ENCODE assay signal across 1 cellular context in the genomic region with DNA sequence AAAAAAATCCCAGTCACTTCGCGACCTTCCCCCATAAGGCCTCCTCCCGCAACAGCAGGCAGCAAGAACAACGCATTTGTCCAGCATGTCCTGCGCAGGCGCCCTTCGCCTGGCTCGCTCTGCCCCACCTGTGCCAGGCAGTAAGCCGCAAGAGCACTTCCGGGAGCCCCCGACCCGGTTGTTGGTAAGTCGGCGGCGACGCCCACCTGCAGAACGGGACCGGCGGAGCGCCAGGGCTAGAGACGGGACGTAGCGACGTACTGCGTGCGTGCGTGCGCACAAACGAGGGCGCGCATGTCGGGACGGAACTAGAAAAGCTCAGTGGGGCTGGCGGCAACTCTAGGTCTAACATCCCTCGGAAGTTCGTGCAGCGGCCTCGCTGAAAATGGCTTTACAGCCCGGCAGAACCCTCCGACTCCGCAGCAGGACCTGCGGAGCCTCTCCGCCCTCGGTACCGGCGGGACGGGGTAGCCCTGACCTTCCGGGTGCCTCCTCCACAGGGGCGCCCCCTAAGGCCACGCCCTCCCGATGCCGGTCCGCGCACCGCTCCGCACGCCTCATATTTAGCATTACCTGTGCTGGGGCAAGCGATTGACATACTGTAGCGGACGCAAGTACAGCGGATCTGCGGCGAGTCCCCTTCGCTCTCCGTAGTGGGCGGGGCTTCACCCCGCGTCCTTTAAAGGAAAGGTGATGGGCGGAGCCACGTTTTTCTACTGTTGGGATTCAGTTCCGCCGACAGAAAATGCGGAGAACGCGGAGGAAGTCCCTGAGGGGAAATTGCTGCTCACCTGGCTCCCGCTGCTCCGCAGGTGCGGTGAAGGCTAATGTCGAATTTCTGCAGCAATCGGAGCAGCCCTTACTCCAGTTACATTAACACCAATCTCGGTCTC.
TF ChIP-seq lines count a peak whose summit lies in the region.

A gene with protein sequence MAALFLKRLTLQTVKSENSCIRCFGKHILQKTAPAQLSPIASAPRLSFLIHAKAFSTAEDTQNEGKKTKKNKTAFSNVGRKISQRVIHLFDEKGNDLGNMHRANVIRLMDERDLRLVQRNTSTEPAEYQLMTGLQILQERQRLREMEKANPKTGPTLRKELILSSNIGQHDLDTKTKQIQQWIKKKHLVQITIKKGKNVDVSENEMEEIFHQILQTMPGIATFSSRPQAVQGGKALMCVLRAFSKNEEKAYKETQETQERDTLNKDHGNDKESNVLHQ (minus strand): TSS at position 629 of the 893 bp plus-strand sequence. CDS start 10,116 bp downstream, outside the sequence.

TF ChIP-seq in K562, 482 proteins besides CTCF, POLR2A, EP300 and RAD21 (continued from another document and continues in another):
- TF ChIP-seq ZNF134 (CRISPR knock-in tag; conservative IDR thresholded peaks at IDR 0.05) (no peak), ELF2 (CRISPR knock-in tag; IDR thresholded peaks at IDR 0.05) (0 out of 2 replicates have a peak, but pooled peaks have one; percentile 19), MYC (IDR thresholded peaks at IDR 0.05; ENCODE audit: low read depth, low read length) (peak; percentile 82), MYC (CRISPR knock-in tag; IDR thresholded peaks at IDR 0.05; ENCODE audit: borderline replicate concordance, low read depth) (peak; percentile 38; the same call in 1 of the 2 replicates), AFF1 (IDR thresholded peaks at IDR 0.05; ENCODE audit: low read depth in 1 of 2, partially characterized antibody in 2 of 2) (peak in 1 of 2 experiments; percentile 16), TBL1XR1 (IDR thresholded peaks at IDR 0.05; ENCODE audit: low read length in 2 of 2) (no peak), EGR1 (conservative IDR thresholded peaks at IDR 0.05) (peak; percentile 90), ELF1 (tag; IDR thresholded peaks at IDR 0.05) (peak; percentile 72), PTTG1 (tag; IDR thresholded peaks at IDR 0.05; ENCODE audit: low read depth) (no peak), ARID4B (CRISPR knock-in tag; IDR thresholded peaks at IDR 0.05) (peak; percentile 71; the same call in 1 of the 2 replicates), SMARCA5 (IDR thresholded peaks at IDR 0.05) (no peak), BCL6 (CRISPR knock-in tag; IDR thresholded peaks at IDR 0.05) (no peak), HINFP (tag; conservative IDR thresholded peaks at IDR 0.05; ENCODE audit: low read depth) (peak; percentile 78), POLR2B (IDR thresholded peaks at IDR 0.05; ENCODE audit: low read depth, partially characterized antibody) (peak; percentile 71), CREB1 (IDR thresholded peaks at IDR 0.05) (no peak; the same call in 1 of the 2 replicates), CREB1 (CRISPR knock-in tag; IDR thresholded peaks at IDR 0.05) (0 out of 2 replicates have a peak, but pooled peaks have one; percentile 31), PRMT5 (CRISPR knock-in tag; IDR thresholded peaks at IDR 0.05) (no peak), SAP30 (IDR thresholded peaks at IDR 0.05; ENCODE audit: borderline replicate concordance, insufficient read depth, low read depth, low read length, poor library complexity, severe bottlenecking) (no peak), FOXA1 (IDR thresholded peaks at IDR 0.05; ENCODE audit: borderline replicate concordance) (no peak)
- TF ChIP-seq, protein P1, sequence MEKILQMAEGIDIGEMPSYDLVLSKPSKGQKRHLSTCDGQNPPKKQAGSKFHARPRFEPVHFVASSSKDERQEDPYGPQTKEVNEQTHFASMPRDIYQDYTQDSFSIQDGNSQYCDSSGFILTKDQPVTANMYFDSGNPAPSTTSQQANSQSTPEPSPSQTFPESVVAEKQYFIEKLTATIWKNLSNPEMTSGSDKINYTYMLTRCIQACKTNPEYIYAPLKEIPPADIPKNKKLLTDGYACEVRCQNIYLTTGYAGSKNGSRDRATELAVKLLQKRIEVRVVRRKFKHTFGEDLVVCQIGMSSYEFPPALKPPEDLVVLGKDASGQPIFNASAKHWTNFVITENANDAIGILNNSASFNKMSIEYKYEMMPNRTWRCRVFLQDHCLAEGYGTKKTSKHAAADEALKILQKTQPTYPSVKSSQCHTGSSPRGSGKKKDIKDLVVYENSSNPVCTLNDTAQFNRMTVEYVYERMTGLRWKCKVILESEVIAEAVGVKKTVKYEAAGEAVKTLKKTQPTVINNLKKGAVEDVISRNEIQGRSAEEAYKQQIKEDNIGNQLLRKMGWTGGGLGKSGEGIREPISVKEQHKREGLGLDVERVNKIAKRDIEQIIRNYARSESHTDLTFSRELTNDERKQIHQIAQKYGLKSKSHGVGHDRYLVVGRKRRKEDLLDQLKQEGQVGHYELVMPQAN (IDR thresholded peaks at IDR 0.05; ENCODE audit: borderline replicate concordance), result 0 out of 2 replicates have a peak, but pooled peaks have one; percentile 31
- TF ChIP-seq, protein P2, sequence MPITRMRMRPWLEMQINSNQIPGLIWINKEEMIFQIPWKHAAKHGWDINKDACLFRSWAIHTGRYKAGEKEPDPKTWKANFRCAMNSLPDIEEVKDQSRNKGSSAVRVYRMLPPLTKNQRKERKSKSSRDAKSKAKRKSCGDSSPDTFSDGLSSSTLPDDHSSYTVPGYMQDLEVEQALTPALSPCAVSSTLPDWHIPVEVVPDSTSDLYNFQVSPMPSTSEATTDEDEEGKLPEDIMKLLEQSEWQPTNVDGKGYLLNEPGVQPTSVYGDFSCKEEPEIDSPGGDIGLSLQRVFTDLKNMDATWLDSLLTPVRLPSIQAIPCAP (CRISPR knock-in tag; IDR thresholded peaks at IDR 0.05; ENCODE audit: borderline replicate concordance), result no peak
- TF ChIP-seq, protein P3, sequence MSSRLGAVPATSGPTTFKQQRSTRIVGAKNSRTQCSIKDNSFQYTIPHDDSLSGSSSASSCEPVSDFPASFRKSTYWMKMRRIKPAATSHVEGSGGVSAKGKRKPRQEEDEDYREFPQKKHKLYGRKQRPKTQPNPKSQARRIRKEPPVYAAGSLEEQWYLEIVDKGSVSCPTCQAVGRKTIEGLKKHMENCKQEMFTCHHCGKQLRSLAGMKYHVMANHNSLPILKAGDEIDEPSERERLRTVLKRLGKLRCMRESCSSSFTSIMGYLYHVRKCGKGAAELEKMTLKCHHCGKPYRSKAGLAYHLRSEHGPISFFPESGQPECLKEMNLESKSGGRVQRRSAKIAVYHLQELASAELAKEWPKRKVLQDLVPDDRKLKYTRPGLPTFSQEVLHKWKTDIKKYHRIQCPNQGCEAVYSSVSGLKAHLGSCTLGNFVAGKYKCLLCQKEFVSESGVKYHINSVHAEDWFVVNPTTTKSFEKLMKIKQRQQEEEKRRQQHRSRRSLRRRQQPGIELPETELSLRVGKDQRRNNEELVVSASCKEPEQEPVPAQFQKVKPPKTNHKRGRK (tag; IDR thresholded peaks at IDR 0.05), result no peak
- TF ChIP-seq, protein P4, sequence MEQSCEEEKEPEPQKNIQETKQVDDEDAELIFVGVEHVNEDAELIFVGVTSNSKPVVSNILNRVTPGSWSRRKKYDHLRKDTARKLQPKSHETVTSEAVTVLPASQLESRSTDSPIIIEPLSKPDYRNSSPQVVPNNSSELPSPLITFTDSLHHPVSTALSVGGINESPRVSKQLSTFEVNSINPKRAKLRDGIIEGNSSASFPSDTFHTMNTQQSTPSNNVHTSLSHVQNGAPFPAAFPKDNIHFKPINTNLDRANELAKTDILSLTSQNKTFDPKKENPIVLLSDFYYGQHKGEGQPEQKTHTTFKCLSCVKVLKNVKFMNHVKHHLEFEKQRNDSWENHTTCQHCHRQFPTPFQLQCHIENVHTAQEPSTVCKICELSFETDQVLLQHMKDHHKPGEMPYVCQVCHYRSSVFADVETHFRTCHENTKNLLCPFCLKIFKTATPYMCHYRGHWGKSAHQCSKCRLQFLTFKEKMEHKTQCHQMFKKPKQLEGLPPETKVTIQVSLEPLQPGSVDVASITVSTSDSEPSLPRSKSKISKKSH (CRISPR knock-in tag; IDR thresholded peaks at IDR 0.05), result no peak
- TF ChIP-seq, protein P5, sequence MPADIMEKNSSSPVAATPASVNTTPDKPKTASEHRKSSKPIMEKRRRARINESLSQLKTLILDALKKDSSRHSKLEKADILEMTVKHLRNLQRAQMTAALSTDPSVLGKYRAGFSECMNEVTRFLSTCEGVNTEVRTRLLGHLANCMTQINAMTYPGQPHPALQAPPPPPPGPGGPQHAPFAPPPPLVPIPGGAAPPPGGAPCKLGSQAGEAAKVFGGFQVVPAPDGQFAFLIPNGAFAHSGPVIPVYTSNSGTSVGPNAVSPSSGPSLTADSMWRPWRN (IDR thresholded peaks at IDR 0.05; ENCODE audit: low read depth), result no peak
- TF ChIP-seq, protein P6, sequence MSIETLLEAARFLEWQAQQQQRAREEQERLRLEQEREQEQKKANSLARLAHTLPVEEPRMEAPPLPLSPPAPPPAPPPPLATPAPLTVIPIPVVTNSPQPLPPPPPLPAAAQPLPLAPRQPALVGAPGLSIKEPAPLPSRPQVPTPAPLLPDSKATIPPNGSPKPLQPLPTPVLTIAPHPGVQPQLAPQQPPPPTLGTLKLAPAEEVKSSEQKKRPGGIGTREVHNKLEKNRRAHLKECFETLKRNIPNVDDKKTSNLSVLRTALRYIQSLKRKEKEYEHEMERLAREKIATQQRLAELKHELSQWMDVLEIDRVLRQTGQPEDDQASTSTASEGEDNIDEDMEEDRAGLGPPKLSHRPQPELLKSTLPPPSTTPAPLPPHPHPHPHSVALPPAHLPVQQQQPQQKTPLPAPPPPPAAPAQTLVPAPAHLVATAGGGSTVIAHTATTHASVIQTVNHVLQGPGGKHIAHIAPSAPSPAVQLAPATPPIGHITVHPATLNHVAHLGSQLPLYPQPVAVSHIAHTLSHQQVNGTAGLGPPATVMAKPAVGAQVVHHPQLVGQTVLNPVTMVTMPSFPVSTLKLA (conservative IDR thresholded peaks at IDR 0.05), result peak; percentile 70 to 86
- TF ChIP-seq, protein P7, sequence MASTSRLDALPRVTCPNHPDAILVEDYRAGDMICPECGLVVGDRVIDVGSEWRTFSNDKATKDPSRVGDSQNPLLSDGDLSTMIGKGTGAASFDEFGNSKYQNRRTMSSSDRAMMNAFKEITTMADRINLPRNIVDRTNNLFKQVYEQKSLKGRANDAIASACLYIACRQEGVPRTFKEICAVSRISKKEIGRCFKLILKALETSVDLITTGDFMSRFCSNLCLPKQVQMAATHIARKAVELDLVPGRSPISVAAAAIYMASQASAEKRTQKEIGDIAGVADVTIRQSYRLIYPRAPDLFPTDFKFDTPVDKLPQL (IDR thresholded peaks at IDR 0.05; ENCODE audit: extremely low read depth, insufficient read length), result no peak
